ENCODE assay signal across 17 cellular contexts in genomic region chr4:171896426-171896825, GRCh38.
DNase-seq lines count a peak whose midpoint lies in the region; ATAC-seq and TF ChIP-seq lines count a peak whose summit lies in the region.
"Had no signal": no experiment of that assay in that cellular context is flagged by ENCODE, and none has a peak within 500 bp of the region (broad histone marks: within the 10 kb centered on the region; RNA-seq: fewer than 3 reads in every experiment).

No MANE protein-coding gene starts in this region.

- H3K27me3 ChIP-seq in ectodermal cell (ENCODE audit: control insufficient read depth, insufficient read depth, low read length, poor library complexity, severe bottlenecking) (no peaks in the 10 kb centered on the region), neural progenitor cell (no peaks in the 10 kb centered on the region), sigmoid colon (no peaks in the 10 kb centered on the region)
- H3K27me3 ChIP-seq: BE2C had no signal

- no peaks in the 10 kb centered on the region for H3K4me1 ChIP-seq in ectodermal cell (ENCODE audit: control insufficient read depth, insufficient read depth, low read length)
- peaks cover 13% of the 10 kb centered on the region for H3K4me1 ChIP-seq in neural progenitor cell
- no peaks in the 10 kb centered on the region for H3K4me1 ChIP-seq in sigmoid colon

- H3K27ac Mint-ChIP-seq in neural progenitor cell = no peak overlapping the region
- H3K27ac Mint-ChIP-seq: CD4-positive, alpha-beta memory T cell; IgD-negative memory B cell had no signal

- H3K4me3 ChIP-seq in ectodermal cell (ENCODE audit: insufficient read depth, low read depth, low read length) (no peak overlapping the region), neural progenitor cell (peak overlapping the region; percentile 19), sigmoid colon (no peak overlapping the region)
- H3K4me3 ChIP-seq: GM23248 had no signal

- peak overlapping the region; percentile 64 for H3K4me2 ChIP-seq in neural progenitor cell

- H3K36me3 Mint-ChIP-seq in neural progenitor cell = no peaks in the 10 kb centered on the region
- H3K36me3 Mint-ChIP-seq: CD4-positive, alpha-beta memory T cell; IgD-negative memory B cell had no signal

- no peak for TF ChIP-seq CTCF in neural progenitor cell (IDR thresholded peaks at IDR 0.05)
- TF ChIP-seq CTCF in sigmoid colon (IDR thresholded peaks at IDR 0.05) = no peak
- no peak for TF ChIP-seq CTCF in GM20000 (IDR thresholded peaks at IDR 0.05; ENCODE audit: extremely low read depth, missing control alignments)

- no peak overlapping the region for H3K9ac ChIP-seq in neural progenitor cell
- H3K9ac ChIP-seq: GM23248 had no signal

- TF ChIP-seq POLR2A in sigmoid colon (IDR thresholded peaks at IDR 0.05) = no peak

- TF ChIP-seq EP300 in sigmoid colon (IDR thresholded peaks at IDR 0.05) = no peak

- H3F3A ChIP-seq in neural progenitor cell (ENCODE audit: low read depth) = peaks cover 3% of the 10 kb centered on the region

- peaks cover 7% of the 10 kb centered on the region for H3K9me3 Mint-ChIP-seq in neural progenitor cell

- H4K20me1 ChIP-seq in neural progenitor cell (ENCODE audit: low read depth) = no peaks in the 10 kb centered on the region

- in situ Hi-C loops in KBM-7 (cut with MboI; ENCODE audit: low pct_unique_long_range_greater_than_20kb, low sequenced_read_pairs) = no loop called here

- H3K27ac ChIP-seq in ectodermal cell (ENCODE audit: insufficient read depth, low read depth, low read length, poor library complexity, severe bottlenecking) (peak overlapping the region; percentile 55), neural progenitor cell (peak overlapping the region; percentile 62), sigmoid colon (no peak overlapping the region)
- H3K27ac ChIP-seq: C4-2B, GM23248 had no signal

- DNase-seq in D341Med (ENCODE audit: low spot score) = peak; percentile 10
- peak; percentile 11 for DNase-seq in OCI-M1 (lab: John Stamatoyannopoulos, UW)
- DNase-seq in neural progenitor cell (ENCODE audit: low spot score) = peak; percentile 73
- DNase-seq in KBM-7 = no peak
- no peak for DNase-seq in sigmoid colon
- no peak for DNase-seq in GM20000 (ENCODE audit: low spot score)
- DNase-seq: BE2C; CD4-positive, alpha-beta memory T cell; COR-L47; DMS53; GF-D8; GM23248; H7 had no signal

- no peaks in the 10 kb centered on the region for H3K9me3 ChIP-seq in ectodermal cell (ENCODE audit: control insufficient read depth, low read length)
- H3K9me3 ChIP-seq in neural progenitor cell (ENCODE audit: low read depth) = no peaks in the 10 kb centered on the region
- no peaks in the 10 kb centered on the region for H3K9me3 ChIP-seq in sigmoid colon
- H3K9me3 ChIP-seq: BE2C had no signal

- H3K36me3 ChIP-seq in ectodermal cell (ENCODE audit: control insufficient read depth, insufficient read depth, low read length) (no peaks in the 10 kb centered on the region), neural progenitor cell (no peaks in the 10 kb centered on the region), sigmoid colon (no peaks in the 10 kb centered on the region)
- H3K36me3 ChIP-seq: BE2C had no signal

- ATAC-seq in GM19452 (IDR thresholded peaks at IDR 0.05; ENCODE audit: unreplicated experiment) = no peak

- no peaks in the 10 kb centered on the region for H3K79me2 ChIP-seq in neural progenitor cell (ENCODE audit: low read depth)

- intact Hi-C loops in sigmoid colon (cut with DNase I) = no loop called here

- H3K4me3 Mint-ChIP-seq in neural progenitor cell = no peak overlapping the region
- H3K4me3 Mint-ChIP-seq: CD4-positive, alpha-beta memory T cell had no signal

- no peak overlapping the region for H2AFZ ChIP-seq in neural progenitor cell (replicated peaks)
- H2AFZ ChIP-seq: GM23248 had no signal

- H3K4me1 Mint-ChIP-seq in neural progenitor cell = peaks cover 11% of the 10 kb centered on the region
- H3K4me1 Mint-ChIP-seq: CD4-positive, alpha-beta memory T cell; IgD-negative memory B cell had no signal

- no peaks in the 10 kb centered on the region for H3K27me3 Mint-ChIP-seq in neural progenitor cell (ENCODE audit: insufficient read depth, low read depth)
- H3K27me3 Mint-ChIP-seq: CD4-positive, alpha-beta memory T cell; IgD-negative memory B cell had no signal

- 34 to 64% methylated on average over 1 to 3 of the region's 3 CpGs for WGBS in ectodermal cell, 2 experiments
- WGBS in sigmoid colon, 2 donors = 73 to 74% methylated on average over 3 of the region's 3 CpGs

Comparison
In these comparisons a context has a peak if more than half of its experiments do, and no peak if none do; other contexts are left out.
1. DNase-seq: peak in D341Med (single experiment), OCI-M1 (single experiment) and neural progenitor cell (single experiment); none in KBM-7 (single experiment), sigmoid colon (single experiment) and GM20000 (single experiment).
2. H3K27ac ChIP-seq: peak in ectodermal cell (single experiment) and neural progenitor cell (single experiment); none in sigmoid colon (0 of 4).